Comparison of ENCODE assay signal across 24 cellular contexts in genomic region chr21:33291686-33292085, GRCh38.
"Had no signal": no experiment of that assay in that cellular context is flagged by ENCODE, and none has a peak within 500 bp of the region (broad histone marks: within the 10 kb centered on the region; RNA-seq: fewer than 3 reads in every experiment).

No MANE protein-coding gene starts in this region.

- H3K4me3 Mint-ChIP-seq: naive B cell; stimulated activated memory B cell treated with anti-CD40 and anti-IgM and Interleukin-4, amounts not matched to agents 10 μg/mL and 1 μg/mL and 100 μg/mL, for 72 hours; stimulated activated naive CD8-positive, alpha-beta T cell treated with anti-CD3 and anti-CD28 coated beads, Interleukin-15, Interleukin-2, amounts not matched to agents 100 ng/mL and 50 ng/mL, for 24 hours had no signal

- DNase-seq: cortex of kidney; effector memory CD4-positive, alpha-beta T cell; kidney; left cardiac atrium; left ventricle myocardium inferior; lower lobe of right lung; mesendoderm; naive B cell; occipital lobe; pancreas; right cardiac atrium; stimulated activated CD4-positive, alpha-beta T cell treated with anti-CD3 and anti-CD28 coated beads, Interleukin-4, amount 100 ng/mL, for 1 hour; stimulated activated CD8-positive, alpha-beta memory T cell treated with anti-CD3 and anti-CD28 coated beads, Interleukin-4, amount 100 ng/mL, for 48 hours; testis; upper lobe of right lung had no signal

- H3K27me3 Mint-ChIP-seq: naive B cell; progenitor cell of endocrine pancreas; stimulated activated memory B cell treated with anti-CD40 and anti-IgM and Interleukin-4, amounts not matched to agents 10 μg/mL and 1 μg/mL and 100 μg/mL, for 72 hours; stimulated activated naive CD8-positive, alpha-beta T cell treated with anti-CD3 and anti-CD28 coated beads, Interleukin-15, Interleukin-2, amounts not matched to agents 100 ng/mL and 50 ng/mL, for 24 hours had no signal

- H3K27me3 ChIP-seq: esophagus muscularis mucosa, gastroesophageal sphincter, pancreas, testis, tibial nerve, upper lobe of right lung, vagina had no signal

- H3K27ac Mint-ChIP-seq: progenitor cell of endocrine pancreas had no signal

- H3K9me3 ChIP-seq: esophagus muscularis mucosa, gastroesophageal sphincter, left ventricle myocardium inferior, lower lobe of right lung, pancreas, testis, tibial nerve, upper lobe of right lung, vagina had no signal

- H3K27ac ChIP-seq: epithelial cell of prostate, esophagus muscularis mucosa, gastroesophageal sphincter, left ventricle myocardium inferior, lower lobe of right lung, pancreas, testis, tibial nerve, upper lobe of right lung, vagina had no signal

- H3K9me3 Mint-ChIP-seq: naive B cell; stimulated activated memory B cell treated with anti-CD40 and anti-IgM and Interleukin-4, amounts not matched to agents 10 μg/mL and 1 μg/mL and 100 μg/mL, for 72 hours; stimulated activated naive CD8-positive, alpha-beta T cell treated with anti-CD3 and anti-CD28 coated beads, Interleukin-15, Interleukin-2, amounts not matched to agents 100 ng/mL and 50 ng/mL, for 24 hours had no signal

- H3K4me3 ChIP-seq: esophagus muscularis mucosa, gastroesophageal sphincter, left ventricle myocardium inferior, lower lobe of right lung, pancreas, smooth muscle cell, testis, tibial nerve, upper lobe of right lung, vagina had no signal

- ATAC-seq: gastroesophageal sphincter; left cardiac atrium; lower lobe of right lung; pancreas; stimulated activated memory B cell treated with anti-CD40 and anti-IgM and Interleukin-4, amounts not matched to agents 10 μg/mL and 1 μg/mL and 100 μg/mL, for 72 hours; upper lobe of right lung had no signal

- H3K4me2 ChIP-seq: smooth muscle cell had no signal

- FAIRE-seq: kidney, pancreas had no signal
